Comparison of ENCODE assay signal across 22 cellular contexts in genomic region chr5:135304352-135305221, GRCh38.
DNase-seq lines count a peak whose midpoint lies in the region; ATAC-seq, FAIRE-seq and TF ChIP-seq lines count a peak whose summit lies in the region.
"Had no signal": no experiment of that assay in that cellular context is flagged by ENCODE, and none has a peak within 500 bp of the region (broad histone marks: within the 10 kb centered on the region; RNA-seq: fewer than 3 reads in every experiment).

No MANE protein-coding gene starts in this region.

- H3K4me1 Mint-ChIP-seq in T-helper 17 cell: no peaks in the 10 kb centered on the region
- no peaks in the 10 kb centered on the region for H3K4me1 Mint-ChIP-seq in stimulated activated memory B cell treated with anti-CD40 and anti-IgM and Interleukin-4, amounts not matched to agents 10 μg/mL and 1 μg/mL and 100 μg/mL, for 72 hours
- H3K4me1 Mint-ChIP-seq: CD8-positive, alpha-beta memory T cell had no signal

- TF ChIP-seq RAD21 in HepG2 (CRISPR knock-in tag; IDR thresholded peaks at IDR 0.05): 0 out of 2 replicates have a peak, but pooled peaks have one; percentile 32

- H3K4me3 Mint-ChIP-seq in T-helper 17 cell: no peak overlapping the region
- no peak overlapping the region for H3K4me3 Mint-ChIP-seq in stimulated activated memory B cell treated with anti-CD40 and anti-IgM and Interleukin-4, amounts not matched to agents 10 μg/mL and 1 μg/mL and 100 μg/mL, for 72 hours
- H3K4me3 Mint-ChIP-seq: CD8-positive, alpha-beta memory T cell; effector memory CD8-positive, alpha-beta T cell had no signal

- no peak overlapping the region for H2AFZ ChIP-seq in HepG2 (ENCODE audit: low read length)
- H2AFZ ChIP-seq: PC-9 had no signal

- 14% methylated on average over 11 of the region's 12 CpGs for WGBS in HepG2 (ENCODE audit: low lambda C conversion rate)
- 48% methylated on average over 5 of the region's 12 CpGs for WGBS in right lobe of liver (ENCODE audit: insufficient coverage, low coverage, low lambda C conversion rate, missing lambda C conversion rate)

- ATAC-seq in HepG2 (peak; percentile 79), right lobe of liver (no peak), T-helper 17 cell (no peak), HG03175 (IDR thresholded peaks at IDR 0.05; ENCODE audit: unreplicated experiment) (no peak), HG02678 (IDR thresholded peaks at IDR 0.05; ENCODE audit: unreplicated experiment) (no peak)
- no peak for ATAC-seq in stimulated activated memory B cell treated with anti-CD40 and anti-IgM and Interleukin-4, amounts not matched to agents 10 μg/mL and 1 μg/mL and 100 μg/mL, for 72 hours
- ATAC-seq: effector memory CD8-positive, alpha-beta T cell had no signal

- TF ChIP-seq CTCF in HepG2 (CRISPR knock-in tag; IDR thresholded peaks at IDR 0.05) (peak; percentile 41), right lobe of liver (IDR thresholded peaks at IDR 0.05) (no peak), WERI-Rb-1 (IDR thresholded peaks at IDR 0.05; ENCODE audit: low read depth, low read length) (no peak)

- in situ Hi-C loops in HepG2 (cut with HindIII; ENCODE audit: extremely low pct_ligation_motif_present, low pct_unique_long_range_greater_than_20kb): no loop called here

- peak overlapping the region; percentile 3; the same call in 1 of the 2 replicates for H3K9ac ChIP-seq in HepG2 (ENCODE audit: insufficient read depth, low read depth, low read length)

- H3K27ac ChIP-seq in HepG2 (ENCODE audit: extremely low read length, insufficient read depth, low read length): peak overlapping the region; percentile 63
- H3K27ac ChIP-seq in right lobe of liver: no peak overlapping the region
- H3K27ac ChIP-seq in WERI-Rb-1: peak overlapping the region; percentile 97
- H3K27ac ChIP-seq: ovary, PC-9, skin epidermis had no signal

- H3K27me3 Mint-ChIP-seq in T-helper 17 cell: peaks cover 46% of the 10 kb centered on the region
- peaks cover 61% of the 10 kb centered on the region for H3K27me3 Mint-ChIP-seq in stimulated activated memory B cell treated with anti-CD40 and anti-IgM and Interleukin-4, amounts not matched to agents 10 μg/mL and 1 μg/mL and 100 μg/mL, for 72 hours

- H3K36me3 ChIP-seq in HepG2 (replicated peaks in 1 of 2; ENCODE audit: control insufficient read depth in 1 of 2, insufficient read depth in 2 of 2, low read length in 2 of 2) (no peaks in the 10 kb centered on the region), right lobe of liver (no peaks in the 10 kb centered on the region), WERI-Rb-1 (no peaks in the 10 kb centered on the region)
- H3K36me3 ChIP-seq: ovary had no signal

- peaks cover 4% of the 10 kb centered on the region for H3K36me3 Mint-ChIP-seq in T-helper 17 cell (ENCODE audit: low read depth)
- no peaks in the 10 kb centered on the region for H3K36me3 Mint-ChIP-seq in stimulated activated memory B cell treated with anti-CD40 and anti-IgM and Interleukin-4, amounts not matched to agents 10 μg/mL and 1 μg/mL and 100 μg/mL, for 72 hours
- H3K36me3 Mint-ChIP-seq: CD8-positive, alpha-beta memory T cell had no signal

- H3K79me2 ChIP-seq in HepG2 (ENCODE audit: insufficient read depth, low read length): no peaks in the 10 kb centered on the region

- FAIRE-seq in HepG2 (lab: Jason Lieb, UNC): peak; percentile 75

- no peaks in the 10 kb centered on the region for H3K9me3 Mint-ChIP-seq in stimulated activated memory B cell treated with anti-CD40 and anti-IgM and Interleukin-4, amounts not matched to agents 10 μg/mL and 1 μg/mL and 100 μg/mL, for 72 hours
- H3K9me3 Mint-ChIP-seq: effector memory CD8-positive, alpha-beta T cell had no signal

- H3K27me3 ChIP-seq in HepG2 (ENCODE audit: control insufficient read depth in 1 of 2, insufficient read depth in 2 of 2, low read length in 2 of 2): no peaks in the 10 kb centered on the region
- no peaks in the 10 kb centered on the region for H3K27me3 ChIP-seq in right lobe of liver
- no peaks in the 10 kb centered on the region for H3K27me3 ChIP-seq in WERI-Rb-1 (ENCODE audit: insufficient read depth, low read depth, severe bottlenecking)
- H3K27me3 ChIP-seq: ovary had no signal

- TF ChIP-seq EP300 in HepG2 (IDR thresholded peaks at IDR 0.05; ENCODE audit: low read depth in 2 of 2, low read length in 2 of 2) (peak; percentile 69 to 82; a peak in 3 of 4 replicates), HepG2 (CRISPR knock-in tag; IDR thresholded peaks at IDR 0.05; ENCODE audit: borderline replicate concordance) (peak; percentile 71; the same call in 1 of the 2 replicates)

- DNase-seq in HepG2 (ENCODE audit: low spot score) (peak; percentile 83), right lobe of liver (no peak), WERI-Rb-1 (peak; percentile 54), islet precursor cell (peak; percentile 36), T-helper 17 cell (no peak)
- DNase-seq: activated CD8-positive, alpha-beta memory T cell treated with anti-CD3 and anti-CD28 coated beads for 24 hours; CD8-positive, alpha-beta memory T cell; central memory CD4-positive, alpha-beta T cell; effector memory CD8-positive, alpha-beta T cell; hippocampal formation; kidney glomerular epithelial cell; NCI-H1092; NCI-H2107; NCI-H526 treated with DMSO at 0.1 percent for 48 hours; PC-9; stimulated activated CD4-positive, alpha-beta T cell treated with anti-CD3 and anti-CD28 coated beads, Interleukin-4, amount 100 ng/mL, for 4 hours; stimulated activated CD8-positive, alpha-beta memory T cell treated with anti-CD3 and anti-CD28 coated beads, Interleukin-4, amount 100 ng/mL, for 48 hours had no signal

- POLR2A ChIA-PET in HepG2 (lab: Yijun Ruan, JAX): interaction anchor here (1.0 to 1.8 kb wide), 4 partner anchors 21 to 70 kb away, joined by 3 to 15 read pairs (median 6); no protein-coding TSS in a partner anchor

- H3K27ac Mint-ChIP-seq in T-helper 17 cell: no peak overlapping the region
- H3K27ac Mint-ChIP-seq in stimulated activated memory B cell treated with anti-CD40 and anti-IgM and Interleukin-4, amounts not matched to agents 10 μg/mL and 1 μg/mL and 100 μg/mL, for 72 hours: no peak overlapping the region
- H3K27ac Mint-ChIP-seq: CD8-positive, alpha-beta memory T cell; effector memory CD8-positive, alpha-beta T cell had no signal

- H4K20me1 ChIP-seq in HepG2 (ENCODE audit: insufficient read depth, low read length): no peaks in the 10 kb centered on the region

- CTCF ChIA-PET in HepG2 (lab: Yijun Ruan, JAX; ENCODE audit: low intra/inter-chr PET ratio, low total read pairs): no interaction called here

- intact Hi-C loops in HepG2 (cut with micrococcal nuclease; ENCODE audit: unreplicated experiment): loop anchor here (5.0 kb wide), 1 partner anchor 37 kb away; no protein-coding TSS in a partner anchor
- intact Hi-C loops in right lobe of liver (cut with DNase I): no loop called here

- BruUV-seq in HepG2 (replicated peaks; lab: Mats Ljungman, UMichigan): no TSS peak

- peaks cover 64% of the 10 kb centered on the region for H3K4me1 ChIP-seq in HepG2 (ENCODE audit: insufficient read depth, low read length)
- H3K4me1 ChIP-seq in right lobe of liver: no peaks in the 10 kb centered on the region

- H3K4me3 ChIP-seq in HepG2 (replicated peaks in 1 of 3; ENCODE audit: insufficient read depth in 1 of 3, low read depth in 2 of 3, low read length in 3 of 3): peak overlapping the region in 1 of 3 experiments; percentile 19; a peak in 1 of 6 replicates
- H3K4me3 ChIP-seq in right lobe of liver: no peak overlapping the region
- H3K4me3 ChIP-seq in WERI-Rb-1 (ENCODE audit: low read depth, low read length): no peak overlapping the region
- H3K4me3 ChIP-seq: ovary, PC-9, skin epidermis had no signal

- TF ChIP-seq POLR2A in HepG2 (IDR thresholded peaks at IDR 0.05; ENCODE audit: insufficient read depth in 1 of 2, low read depth in 2 of 2, low read length in 2 of 2): no peak
- no peak for TF ChIP-seq POLR2A in right lobe of liver (IDR thresholded peaks at IDR 0.05)

- H3K9me3 ChIP-seq in HepG2 (ENCODE audit: low read length) (no peaks in the 10 kb centered on the region), right lobe of liver (no peaks in the 10 kb centered on the region), WERI-Rb-1 (ENCODE audit: severe bottlenecking) (no peaks in the 10 kb centered on the region), T-helper 17 cell (ENCODE audit: control insufficient read depth, low read length, poor library complexity, severe bottlenecking) (no peaks in the 10 kb centered on the region)
- H3K9me3 ChIP-seq: ovary had no signal

- H3K4me2 ChIP-seq in HepG2 (ENCODE audit: low read depth, low read length): peak overlapping the region; percentile 64
- H3K4me2 ChIP-seq: PC-9 had no signal

TF ChIP-seq in HepG2, 621 proteins besides CTCF, POLR2A, EP300 and RAD21 (continues in another document):
- TF ChIP-seq SOX5 (CRISPR knock-in tag; IDR thresholded peaks at IDR 0.05; ENCODE audit: borderline replicate concordance): peak; percentile 40; the same call in 1 of the 2 replicates
- TF ChIP-seq ZNF841 (CRISPR knock-in tag; IDR thresholded peaks at IDR 0.05; ENCODE audit: borderline replicate concordance): no peak

Comparison
In these comparisons a context has a peak if more than half of its experiments do, and no peak if none do; other contexts are left out.
1. DNase-seq: peak in HepG2 (single experiment), WERI-Rb-1 (single experiment) and islet precursor cell (single experiment); none in right lobe of liver (0 of 3) and T-helper 17 cell (0 of 3).
2. H3K27ac ChIP-seq: peak in HepG2 (single experiment) and WERI-Rb-1 (single experiment); none in right lobe of liver (0 of 3).